Comparison of ENCODE assay signal across 8 cellular contexts in genomic region chr10:109957092-109957797, GRCh38. TPM values are rescaled to one million over a fixed set of nuclear protein-coding genes. Genes with fewer than 3 reads are reported as not detected.
A peak's percentile ranks its signal among the peaks of the same experiment; 100 is the strongest.
DNase-seq lines count a peak whose midpoint lies in the region; ATAC-seq and TF ChIP-seq lines count a peak whose summit lies in the region.
"Had no signal": no experiment of that assay in that cellular context is flagged by ENCODE, and none has a peak within 500 bp of the region (broad histone marks: within the 10 kb centered on the region; RNA-seq: fewer than 3 reads in every experiment).

No MANE protein-coding gene starts in this region.

- no peaks in the 10 kb centered on the region for H3K36me3 ChIP-seq in brain microvascular endothelial cell (replicated peaks)
- H3K36me3 ChIP-seq: gastroesophageal sphincter had no signal

- ATAC-seq in GM19043 (IDR thresholded peaks at IDR 0.05; ENCODE audit: low read depth, unreplicated experiment) (peak; percentile 98), HG02763 (IDR thresholded peaks at IDR 0.05; ENCODE audit: unreplicated experiment) (peak; percentile 91)
- ATAC-seq: gastroesophageal sphincter had no signal

- H3K27me3 ChIP-seq in brain microvascular endothelial cell (replicated peaks) = no peaks in the 10 kb centered on the region
- H3K27me3 ChIP-seq: gastroesophageal sphincter had no signal

- TF ChIP-seq CTCF in brain microvascular endothelial cell (IDR thresholded peaks at IDR 0.05; ENCODE audit: low read depth, low read length, missing control alignments) = no peak

- in situ Hi-C loops in brain microvascular endothelial cell (cut with HindIII; ENCODE audit: low pct_ligation_motif_present, low sequenced_read_pairs) = no loop called here

- DNase-seq in NCI-H128 (lab: John Stamatoyannopoulos, UW; ENCODE audit: unreplicated experiment) (peak; percentile 20), retina (peak; percentile 50), NCI-H226 (no peak), A172 (ENCODE audit: low spot score) (no peak), brain microvascular endothelial cell (no peak)

- H3K27ac ChIP-seq in brain microvascular endothelial cell = no peak overlapping the region
- H3K27ac ChIP-seq: gastroesophageal sphincter had no signal

- H3K4me3 ChIP-seq in brain microvascular endothelial cell (ENCODE audit: low read depth, low read length) = no peak overlapping the region
- H3K4me3 ChIP-seq: gastroesophageal sphincter had no signal

RNA-seq across cellular contexts. Expression of gene XPNPEP1, which starts 33.9 kb away (rescaled TPM):
- total RNA-seq in A172 (2014; rRNA removed; shearing (Covaris generic)) = 75.4 and 88.8 TPM in 2 replicates

RNA-seq across cellular contexts. Expression of gene ADD3, which starts 50.5 kb away (rescaled TPM):
- total RNA-seq in A172 (2014; rRNA removed; shearing (Covaris generic)) = 44.9 and 63.3 TPM in 2 replicates

Comparison
In these comparisons a context has a peak if more than half of its experiments do, and no peak if none do; other contexts are left out.
1. DNase-seq: peak in NCI-H128 (single experiment) and retina (single experiment); none in NCI-H226 (single experiment), A172 (single experiment) and brain microvascular endothelial cell (single experiment).